Comparison of ENCODE assay signal across 30 cellular contexts in the genomic region with DNA sequence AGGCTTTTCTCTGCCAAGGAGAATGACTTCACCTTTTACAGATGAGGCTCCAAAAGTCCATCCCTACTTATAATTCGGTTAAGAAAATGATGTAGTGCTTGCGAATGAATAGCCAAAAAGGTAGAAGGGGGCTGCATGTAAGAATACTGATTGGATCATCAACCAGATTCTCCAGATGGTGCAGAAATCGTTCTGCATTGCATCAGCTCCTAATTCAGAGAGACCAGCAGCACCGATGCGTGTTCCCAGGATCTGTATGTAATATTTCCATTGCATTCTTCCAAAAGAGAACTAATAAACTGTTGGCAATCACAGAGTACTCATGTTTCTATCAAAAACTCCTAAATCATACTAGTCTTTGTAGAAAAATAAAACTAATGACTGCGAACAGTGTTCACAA.
"Had no signal": no experiment of that assay in that cellular context is flagged by ENCODE, and none has a peak within 500 bp of the region (broad histone marks: within the 10 kb centered on the region; RNA-seq: fewer than 3 reads in every experiment).

No MANE protein-coding gene starts in this region.

- H3K27me3 Mint-ChIP-seq: activated CD4-positive, alpha-beta memory T cell treated with anti-CD3 and anti-CD28 coated beads, Interleukin-2, amount 10 ng/mL, durations not matched to agents 7 days and 5 days; activated CD8-positive, alpha-beta memory T cell treated with anti-CD3 and anti-CD28 coated beads, Interleukin-2, amount 10 ng/mL, durations not matched to agents 7 days and 5 days; activated naive CD4-positive, alpha-beta T cell treated with anti-CD3 and anti-CD28 coated beads, Interleukin-2, amount 10 ng/mL, durations not matched to agents 7 days and 5 days had no signal

- H3K36me3 Mint-ChIP-seq: activated CD8-positive, alpha-beta memory T cell treated with anti-CD3 and anti-CD28 coated beads, Interleukin-2, amount 10 ng/mL, durations not matched to agents 7 days and 5 days; activated naive CD8-positive, alpha-beta T cell treated with anti-CD3 and anti-CD28 coated beads for 36 hours had no signal

- H3K27ac Mint-ChIP-seq: activated CD4-positive, alpha-beta memory T cell treated with anti-CD3 and anti-CD28 coated beads, Interleukin-2, amount 10 ng/mL, durations not matched to agents 7 days and 5 days; activated CD8-positive, alpha-beta memory T cell treated with anti-CD3 and anti-CD28 coated beads, Interleukin-2, amount 10 ng/mL, durations not matched to agents 7 days and 5 days; activated naive CD4-positive, alpha-beta T cell treated with anti-CD3 and anti-CD28 coated beads, Interleukin-2, amount 10 ng/mL, durations not matched to agents 7 days and 5 days; activated naive CD8-positive, alpha-beta T cell treated with anti-CD3 and anti-CD28 coated beads for 36 hours had no signal

- H3K4me3 ChIP-seq: ascending aorta, breast epithelium, SJCRH30, SK-N-MC had no signal

- H3K4me3 Mint-ChIP-seq: activated CD4-positive, alpha-beta memory T cell treated with anti-CD3 and anti-CD28 coated beads, Interleukin-2, amount 10 ng/mL, durations not matched to agents 7 days and 5 days; activated CD8-positive, alpha-beta memory T cell treated with anti-CD3 and anti-CD28 coated beads, Interleukin-2, amount 10 ng/mL, durations not matched to agents 7 days and 5 days; activated naive CD4-positive, alpha-beta T cell treated with anti-CD3 and anti-CD28 coated beads, Interleukin-2, amount 10 ng/mL, durations not matched to agents 7 days and 5 days; activated naive CD8-positive, alpha-beta T cell treated with anti-CD3 and anti-CD28 coated beads for 36 hours had no signal

- ATAC-seq: activated CD8-positive, alpha-beta memory T cell treated with anti-CD3 and anti-CD28 coated beads, Interleukin-2, amount 10 ng/mL, durations not matched to agents 7 days and 5 days; Panc1 had no signal

- H3K27ac ChIP-seq: ascending aorta, breast epithelium, SJCRH30, SK-N-MC, WERI-Rb-1 had no signal

- H3K36me3 ChIP-seq: ascending aorta, breast epithelium, SJCRH30, WERI-Rb-1 had no signal

- DNase-seq: activated CD4-positive, alpha-beta memory T cell treated with anti-CD3 and anti-CD28 coated beads, Interleukin-2, amount 10 ng/mL, durations not matched to agents 7 days and 5 days; activated CD4-positive, alpha-beta T cell treated with anti-CD3 and anti-CD28 coated beads for 1 hour; activated CD4-positive, alpha-beta T cell treated with anti-CD3 and anti-CD28 coated beads for 48 hours; activated CD4-positive, CD25-positive, alpha-beta regulatory T cell; activated CD8-positive, alpha-beta memory T cell treated with anti-CD3 and anti-CD28 coated beads for 24 hours; activated CD8-positive, alpha-beta memory T cell treated with anti-CD3 and anti-CD28 coated beads, Interleukin-2, amount 10 ng/mL, durations not matched to agents 7 days and 5 days; activated CD8-positive, alpha-beta memory T cell treated with anti-CD3 and anti-CD28 coated beads, Interleukin-2, amount 50 U/mL, for 48 hours; activated effector memory CD4-positive, alpha-beta T cell treated with Interleukin-2 at 50 U/mL for 16 hours; activated naive CD4-positive, alpha-beta T cell treated with anti-CD3 and anti-CD28 coated beads, Interleukin-2, amount 10 ng/mL, durations not matched to agents 7 days and 5 days; activated naive CD8-positive, alpha-beta T cell treated with anti-CD3 and anti-CD28 coated beads for 36 hours; activated T-cell treated with anti-CD3 and anti-CD28 coated beads, Interleukin-2, amount 50 U/mL, for 48 hours; amygdala; MM.1S; MV-4-11; NCI-H1092; NCI-H1436 treated with DMSO at 0.1 percent for 48 hours; NCI-H1694 treated with DMSO at 0.1 percent for 48 hours; NCI-H2029; NCI-H345; NCI-H510A; NCI-H526 treated with DMSO at 0.1 percent for 48 hours; NCI-H774; SHP77; SJCRH30; T1000; WERI-Rb-1 had no signal

- H3K9me3 Mint-ChIP-seq: activated CD4-positive, alpha-beta memory T cell treated with anti-CD3 and anti-CD28 coated beads, Interleukin-2, amount 10 ng/mL, durations not matched to agents 7 days and 5 days; activated naive CD4-positive, alpha-beta T cell treated with anti-CD3 and anti-CD28 coated beads, Interleukin-2, amount 10 ng/mL, durations not matched to agents 7 days and 5 days; activated naive CD8-positive, alpha-beta T cell treated with anti-CD3 and anti-CD28 coated beads for 36 hours had no signal

- H3K4me1 ChIP-seq: breast epithelium, SJCRH30 had no signal

- H3K4me1 Mint-ChIP-seq: activated CD4-positive, alpha-beta memory T cell treated with anti-CD3 and anti-CD28 coated beads, Interleukin-2, amount 10 ng/mL, durations not matched to agents 7 days and 5 days; activated CD8-positive, alpha-beta memory T cell treated with anti-CD3 and anti-CD28 coated beads, Interleukin-2, amount 10 ng/mL, durations not matched to agents 7 days and 5 days; activated naive CD4-positive, alpha-beta T cell treated with anti-CD3 and anti-CD28 coated beads, Interleukin-2, amount 10 ng/mL, durations not matched to agents 7 days and 5 days; activated naive CD8-positive, alpha-beta T cell treated with anti-CD3 and anti-CD28 coated beads for 36 hours had no signal

- H3K27me3 ChIP-seq: ascending aorta, breast epithelium, SJCRH30 had no signal

- H3K9me3 ChIP-seq: ascending aorta, breast epithelium, SJCRH30 had no signal
